In genomic region chr18:13437801-13438506, GRCh38 we compare ENCODE assay signal across 10 cellular contexts.
A peak's percentile ranks its signal among the peaks of the same experiment; 100 is the strongest.
DNase-seq lines count a peak whose midpoint lies in the region; ATAC-seq, FAIRE-seq and TF ChIP-seq lines count a peak whose summit lies in the region.
"Had no signal": no experiment of that assay in that cellular context is flagged by ENCODE, and none has a peak within 500 bp of the region (broad histone marks: within the 10 kb centered on the region; RNA-seq: fewer than 3 reads in every experiment).

No MANE protein-coding gene starts in this region.

- CTCF ChIA-PET in MCF 10A (lab: Yijun Ruan, JAX): interaction anchor here (0.7 kb wide), 1 partner anchor 377 kb away, joined by 3 read pairs; no protein-coding TSS in a partner anchor
- CTCF ChIA-PET in naive thymus-derived CD4-positive, alpha-beta T cell (lab: Charles Lee): interaction anchor here (0.9 to 1.0 kb wide), 2 partner anchors 26 to 222 kb away, joined by 3 read pairs; no protein-coding TSS in a partner anchor

- H3K27me3 ChIP-seq in breast epithelium: no peaks in the 10 kb centered on the region
- no peaks in the 10 kb centered on the region for H3K27me3 ChIP-seq in naive thymus-derived CD4-positive, alpha-beta T cell (ENCODE audit: control insufficient read depth in 2 of 2, insufficient read depth in 2 of 2, low read length in 2 of 2)

- no peaks in the 10 kb centered on the region for H3K36me3 Mint-ChIP-seq in MCF 10A (ENCODE audit: insufficient read depth, unreplicated experiment)
- no peaks in the 10 kb centered on the region for H3K36me3 Mint-ChIP-seq in activated T-cell treated with anti-CD3 and anti-CD28 coated beads, Interleukin-2, amount 50 U/mL, for 72 hours (ENCODE audit: insufficient read depth in 2 of 2)
- H3K36me3 Mint-ChIP-seq in naive thymus-derived CD4-positive, alpha-beta T cell: no peaks in the 10 kb centered on the region

- peak; percentile 42 to 72 for DNase-seq in breast epithelium (ENCODE audit: low spot score in 2 of 2)
- no peak for DNase-seq in MCF 10A (ENCODE audit: unreplicated experiment)
- DNase-seq in activated T-cell treated with anti-CD3 and anti-CD28 coated beads, Interleukin-2, amount 50 U/mL, for 72 hours: peak; percentile 53 to 64
- peak in 8 of 9 donors; percentile 56 to 73 (median 60) for DNase-seq in naive thymus-derived CD4-positive, alpha-beta T cell
- no peak for DNase-seq in urothelium cell line (ENCODE audit: low spot score)
- DNase-seq: NCI-H2227 treated with DMSO at 0.1 percent for 48 hours had no signal

- no peaks in the 10 kb centered on the region for H3K27me3 Mint-ChIP-seq in MCF 10A (ENCODE audit: insufficient read depth, unreplicated experiment)
- H3K27me3 Mint-ChIP-seq in activated T-cell treated with anti-CD3 and anti-CD28 coated beads, Interleukin-2, amount 50 U/mL, for 72 hours (ENCODE audit: low read depth): no peaks in the 10 kb centered on the region
- H3K27me3 Mint-ChIP-seq in naive thymus-derived CD4-positive, alpha-beta T cell: no peaks in the 10 kb centered on the region

- no peak overlapping the region for H3K27ac Mint-ChIP-seq in MCF 10A (ENCODE audit: low read depth, unreplicated experiment)
- H3K27ac Mint-ChIP-seq in activated T-cell treated with anti-CD3 and anti-CD28 coated beads, Interleukin-2, amount 50 U/mL, for 72 hours: peak overlapping the region; percentile 90
- peak overlapping the region; percentile 87 to 95 (median 93) for H3K27ac Mint-ChIP-seq in naive thymus-derived CD4-positive, alpha-beta T cell

- POLR2A ChIA-PET in MCF 10A (lab: Yijun Ruan, JAX): interaction anchor here (0.7 kb wide), 1 partner anchor 236 kb away, joined by 3 read pairs; no protein-coding TSS in a partner anchor
- POLR2A ChIA-PET in naive thymus-derived CD4-positive, alpha-beta T cell (lab: Charles Lee): interaction anchor here (0.5 to 1.3 kb wide), 5 partner anchors 11 to 722 kb away, joined by 3 to 4 read pairs (median 3); no protein-coding TSS in a partner anchor

- peaks cover 8% of the 10 kb centered on the region for H3K9me3 Mint-ChIP-seq in MCF 10A (ENCODE audit: unreplicated experiment)
- H3K9me3 Mint-ChIP-seq in activated T-cell treated with anti-CD3 and anti-CD28 coated beads, Interleukin-2, amount 50 U/mL, for 72 hours: no peaks in the 10 kb centered on the region
- H3K9me3 Mint-ChIP-seq in naive thymus-derived CD4-positive, alpha-beta T cell: no peaks in the 10 kb centered on the region

- no peak for TF ChIP-seq POLR2A in breast epithelium (IDR thresholded peaks at IDR 0.05)

- H3K4me3 ChIP-seq in breast epithelium: no peak overlapping the region
- peak overlapping the region; percentile 43 for H3K4me3 ChIP-seq in naive thymus-derived CD4-positive, alpha-beta T cell (ENCODE audit: low read length)

- H3K36me3 ChIP-seq in breast epithelium: no peaks in the 10 kb centered on the region
- no peaks in the 10 kb centered on the region for H3K36me3 ChIP-seq in naive thymus-derived CD4-positive, alpha-beta T cell (ENCODE audit: control insufficient read depth in 2 of 3, insufficient read depth in 3 of 3, low read length in 3 of 3)

- H3K9me3 ChIP-seq in breast epithelium: no peaks in the 10 kb centered on the region
- no peaks in the 10 kb centered on the region for H3K9me3 ChIP-seq in naive thymus-derived CD4-positive, alpha-beta T cell (ENCODE audit: control insufficient read depth in 2 of 3, low read length in 3 of 3)

- TF ChIP-seq CTCF in breast epithelium (IDR thresholded peaks at IDR 0.05): no peak
- TF ChIP-seq CTCF in MCF 10A (IDR thresholded peaks at IDR 0.05; ENCODE audit: unreplicated experiment): no peak

- no peak overlapping the region for H3K4me3 Mint-ChIP-seq in MCF 10A (ENCODE audit: unreplicated experiment)
- H3K4me3 Mint-ChIP-seq in activated T-cell treated with anti-CD3 and anti-CD28 coated beads, Interleukin-2, amount 50 U/mL, for 72 hours: peak overlapping the region; percentile 72 to 89
- peak overlapping the region; percentile 73 to 91 (median 82) for H3K4me3 Mint-ChIP-seq in naive thymus-derived CD4-positive, alpha-beta T cell

- H3K27ac ChIP-seq in breast epithelium: peak overlapping the region; percentile 68 to 78
- H3K27ac ChIP-seq in naive thymus-derived CD4-positive, alpha-beta T cell (ENCODE audit: low read depth, low read length): peak overlapping the region; percentile 60

- ATAC-seq in activated T-cell treated with anti-CD3 and anti-CD28 coated beads, Interleukin-2, amount 50 U/mL, for 72 hours (replicated peaks in 1 of 2): peak; percentile 74 to 78
- ATAC-seq in naive thymus-derived CD4-positive, alpha-beta T cell: peak; percentile 86
- ATAC-seq in GM18858 (IDR thresholded peaks at IDR 0.05; ENCODE audit: unreplicated experiment) (no peak), HG02763 (IDR thresholded peaks at IDR 0.05; ENCODE audit: unreplicated experiment) (no peak), HG03108 (IDR thresholded peaks at IDR 0.05; ENCODE audit: unreplicated experiment) (no peak)

- intact Hi-C loops in breast epithelium (cut with DNase I; ENCODE audit: low total_unique reads) (no loop called here), MCF 10A (cut with micrococcal nuclease) (no loop called here)
- intact Hi-C loops in naive thymus-derived CD4-positive, alpha-beta T cell (cut with micrococcal nuclease): loop anchor here (1.0 to 10.0 kb wide), 10 partner anchors 16 to 491 kb away; partner anchors contain the start of genes FAM210A (in 1 of the 2), RNMT (in 1 of the 2) and SEH1L (in 1 of the 2)

- H3K4me1 ChIP-seq in breast epithelium: peaks cover 0 to 4% of the 10 kb centered on the region in 2 donors
- H3K4me1 ChIP-seq in naive thymus-derived CD4-positive, alpha-beta T cell (ENCODE audit: control insufficient read depth in 2 of 2, insufficient read depth in 2 of 2, low read length in 2 of 2): peaks cover 12 to 43% of the 10 kb centered on the region in 2 donors

- BruUV-seq in MCF 10A (replicated peaks; lab: Mats Ljungman, UMichigan): no TSS peak

- peak; percentile 85 for FAIRE-seq in urothelium cell line (lab: Jason Lieb, UNC)
- FAIRE-seq: A204.1 had no signal

- H3K4me1 Mint-ChIP-seq in MCF 10A (ENCODE audit: insufficient read depth, unreplicated experiment): no peaks in the 10 kb centered on the region
- H3K4me1 Mint-ChIP-seq in activated T-cell treated with anti-CD3 and anti-CD28 coated beads, Interleukin-2, amount 50 U/mL, for 72 hours (ENCODE audit: low read depth): peaks cover 56% of the 10 kb centered on the region
- peaks cover 32 to 73% (median 70%) of the 10 kb centered on the region in 7 donors for H3K4me1 Mint-ChIP-seq in naive thymus-derived CD4-positive, alpha-beta T cell

Comparison
In these comparisons a context has a peak if more than half of its experiments do, and no peak if none do; other contexts are left out.
1. DNase-seq: peak in breast epithelium (2 of 2), activated T-cell treated with anti-CD3 and anti-CD28 coated beads, Interleukin-2, amount 50 U/mL, for 72 hours (2 of 2) and naive thymus-derived CD4-positive, alpha-beta T cell (8 of 9); none in MCF 10A (single experiment) and urothelium cell line (single experiment).
2. ATAC-seq: peak in activated T-cell treated with anti-CD3 and anti-CD28 coated beads, Interleukin-2, amount 50 U/mL, for 72 hours (2 of 2) and naive thymus-derived CD4-positive, alpha-beta T cell (single experiment); none in GM18858 (single experiment), HG02763 (single experiment) and HG03108 (single experiment).
3. intact Hi-C loops: an anchor here in naive thymus-derived CD4-positive, alpha-beta T cell (1.0 to 10.0 kb wide); none called in breast epithelium and MCF 10A.